Comparison of ENCODE assay signal across 1 cellular context in the genomic region with DNA sequence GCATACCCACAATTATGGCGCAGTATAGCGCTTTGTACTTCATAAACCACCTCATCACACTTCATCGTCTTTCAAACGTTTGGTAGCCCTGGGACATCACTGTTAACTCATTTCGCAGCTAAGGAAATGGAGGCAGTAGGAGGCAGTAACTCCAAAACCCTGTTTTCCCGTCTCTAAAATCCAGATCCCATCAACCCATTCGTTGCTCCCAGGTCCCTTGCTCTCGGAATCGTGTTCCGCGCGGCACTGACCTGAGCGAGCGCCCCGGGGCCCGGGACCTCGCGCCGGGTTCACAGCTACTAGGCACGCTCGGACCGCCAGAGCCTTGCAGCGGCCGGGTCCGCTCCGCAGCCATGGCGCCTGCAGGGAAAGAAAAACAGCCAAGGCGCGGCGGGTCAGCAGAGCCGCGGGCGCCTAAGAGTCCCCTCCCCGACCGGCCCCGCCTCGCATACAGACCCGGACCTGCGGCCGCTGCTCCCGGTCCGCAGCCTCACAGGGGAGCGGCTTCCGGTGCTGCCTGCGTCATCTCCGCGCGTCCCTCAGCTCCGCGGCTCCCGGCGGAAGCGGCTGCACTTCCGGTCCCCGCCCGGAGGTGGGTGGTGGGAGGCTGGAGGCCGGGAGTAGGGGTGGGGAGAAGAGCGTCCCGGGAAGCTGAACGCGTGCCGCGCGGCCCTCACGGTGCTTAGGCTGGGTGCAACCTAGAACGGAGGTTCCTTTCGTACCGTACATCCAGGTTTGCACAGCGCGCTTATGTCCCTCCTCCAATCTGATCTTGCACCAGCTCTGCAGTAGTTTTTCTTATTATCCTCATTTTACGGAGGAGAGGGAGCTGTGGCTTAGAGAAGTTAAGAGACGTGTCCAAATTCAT.
A peak's percentile ranks its signal among the peaks of the same experiment; 100 is the strongest.
TF ChIP-seq lines count a peak whose summit lies in the region.

A gene with protein sequence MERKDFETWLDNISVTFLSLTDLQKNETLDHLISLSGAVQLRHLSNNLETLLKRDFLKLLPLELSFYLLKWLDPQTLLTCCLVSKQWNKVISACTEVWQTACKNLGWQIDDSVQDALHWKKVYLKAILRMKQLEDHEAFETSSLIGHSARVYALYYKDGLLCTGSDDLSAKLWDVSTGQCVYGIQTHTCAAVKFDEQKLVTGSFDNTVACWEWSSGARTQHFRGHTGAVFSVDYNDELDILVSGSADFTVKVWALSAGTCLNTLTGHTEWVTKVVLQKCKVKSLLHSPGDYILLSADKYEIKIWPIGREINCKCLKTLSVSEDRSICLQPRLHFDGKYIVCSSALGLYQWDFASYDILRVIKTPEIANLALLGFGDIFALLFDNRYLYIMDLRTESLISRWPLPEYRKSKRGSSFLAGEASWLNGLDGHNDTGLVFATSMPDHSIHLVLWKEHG (minus strand): TSS at position 519 of the 868 bp plus-strand sequence. CDS start 5,158 bp downstream, outside the sequence.

TF ChIP-seq in GM23338, 12 proteins besides CTCF, POLR2A, EP300 and RAD21 (continued from another document):
- TF ChIP-seq ZNF462 (CRISPR knock-in tag; IDR thresholded peaks at IDR 0.05) (no peak), NANOG (IDR thresholded peaks at IDR 0.05; ENCODE audit: borderline replicate concordance) (no peak)
- TF ChIP-seq, protein P1, sequence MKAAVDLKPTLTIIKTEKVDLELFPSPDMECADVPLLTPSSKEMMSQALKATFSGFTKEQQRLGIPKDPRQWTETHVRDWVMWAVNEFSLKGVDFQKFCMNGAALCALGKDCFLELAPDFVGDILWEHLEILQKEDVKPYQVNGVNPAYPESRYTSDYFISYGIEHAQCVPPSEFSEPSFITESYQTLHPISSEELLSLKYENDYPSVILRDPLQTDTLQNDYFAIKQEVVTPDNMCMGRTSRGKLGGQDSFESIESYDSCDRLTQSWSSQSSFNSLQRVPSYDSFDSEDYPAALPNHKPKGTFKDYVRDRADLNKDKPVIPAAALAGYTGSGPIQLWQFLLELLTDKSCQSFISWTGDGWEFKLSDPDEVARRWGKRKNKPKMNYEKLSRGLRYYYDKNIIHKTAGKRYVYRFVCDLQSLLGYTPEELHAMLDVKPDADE (IDR thresholded peaks at IDR 0.05): peak; percentile 93
